ENCODE assay signal across 13 cellular contexts in the genomic region with DNA sequence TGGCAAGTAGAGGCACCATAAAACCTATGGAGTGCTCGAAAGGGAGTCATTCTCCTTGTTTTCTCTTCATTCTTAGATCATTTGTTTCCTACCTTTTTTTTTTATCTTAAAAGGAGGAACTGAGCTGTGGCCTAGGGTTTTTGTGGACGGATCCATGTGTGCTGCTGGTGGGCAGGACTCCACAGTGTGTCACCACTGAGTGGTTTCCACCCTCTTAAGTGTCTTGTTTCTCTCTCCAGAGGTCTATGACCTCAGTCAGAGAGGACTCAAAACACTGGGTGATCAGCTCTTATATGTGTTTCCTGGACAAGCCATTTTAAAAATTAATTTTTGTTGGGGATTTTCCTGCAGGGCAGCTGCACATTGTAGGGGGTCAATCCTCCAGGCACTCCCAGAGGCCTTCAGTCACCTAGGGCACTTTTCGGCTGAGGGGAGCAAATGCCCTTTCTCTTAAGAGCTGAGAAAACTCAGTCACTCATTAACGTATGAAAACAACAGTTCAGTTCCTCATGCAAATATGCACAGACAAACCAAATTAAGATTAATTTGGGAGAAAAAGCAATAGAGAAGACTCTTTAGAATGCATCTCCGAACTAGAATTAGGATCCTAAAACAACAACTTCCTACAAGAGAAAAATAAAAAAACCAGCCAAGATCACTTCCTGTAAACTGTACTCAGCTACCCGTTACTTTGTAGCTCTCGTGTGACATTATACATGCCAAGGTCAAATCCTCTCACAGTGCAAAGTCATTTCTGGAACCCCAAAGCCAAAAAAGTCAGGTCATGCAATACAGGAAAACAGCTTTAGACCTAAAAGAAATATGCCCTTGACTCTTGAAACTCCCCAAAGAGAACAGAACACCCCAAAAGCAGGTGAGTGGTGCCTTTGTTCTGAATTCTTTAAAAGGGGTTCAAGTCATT. TPM values are rescaled to one million over a fixed set of nuclear protein-coding genes. Genes with fewer than 3 reads are reported as not detected.
A peak's percentile ranks its signal among the peaks of the same experiment; 100 is the strongest.
DNase-seq lines count a peak whose midpoint lies in the region; ATAC-seq lines count a peak whose summit lies in the region.
"Had no signal": no experiment of that assay in that cellular context is flagged by ENCODE, and none has a peak within 500 bp of the region (broad histone marks: within the 10 kb centered on the region; RNA-seq: fewer than 3 reads in every experiment).

No MANE protein-coding gene starts in this region.

- H3K9me3 Mint-ChIP-seq in stimulated activated memory B cell treated with anti-CD40 and anti-IgM and Interleukin-4, amounts not matched to agents 10 μg/mL and 1 μg/mL and 100 μg/mL, for 72 hours: peaks cover 6% of the 10 kb centered on the region

- H3K36me3 Mint-ChIP-seq in stimulated activated memory B cell treated with anti-CD40 and anti-IgM and Interleukin-4, amounts not matched to agents 10 μg/mL and 1 μg/mL and 100 μg/mL, for 72 hours: no peaks in the 10 kb centered on the region

- DNase-seq in SHP77 (lab: John Stamatoyannopoulos, UW): no peak
- DNase-seq: activated CD4-positive, alpha-beta T cell treated with anti-CD3 and anti-CD28 coated beads for 4 hours; activated gamma-delta T cell; CD8-positive, alpha-beta memory T cell; heart right ventricle; occipital lobe had no signal

- peak; percentile 76 for ATAC-seq in GM18909 (IDR thresholded peaks at IDR 0.05; ENCODE audit: poor library complexity, unreplicated experiment)
- ATAC-seq in HG02678 (IDR thresholded peaks at IDR 0.05; ENCODE audit: unreplicated experiment): peak; percentile 67
- peak; percentile 61 for ATAC-seq in HG03571 (IDR thresholded peaks at IDR 0.05; ENCODE audit: unreplicated experiment)
- ATAC-seq in stimulated activated memory B cell treated with anti-CD40 and anti-IgM and Interleukin-4, amounts not matched to agents 10 μg/mL and 1 μg/mL and 100 μg/mL, for 72 hours: peak; percentile 68
- no peak for ATAC-seq in esophagus mucosa
- ATAC-seq in HG02642 (IDR thresholded peaks at IDR 0.05; ENCODE audit: poor library complexity, unreplicated experiment): no peak
- ATAC-seq: heart right ventricle had no signal

- H3K4me1 Mint-ChIP-seq in stimulated activated memory B cell treated with anti-CD40 and anti-IgM and Interleukin-4, amounts not matched to agents 10 μg/mL and 1 μg/mL and 100 μg/mL, for 72 hours: no peaks in the 10 kb centered on the region
- H3K4me1 Mint-ChIP-seq: CD8-positive, alpha-beta memory T cell had no signal

- H3K27ac Mint-ChIP-seq in stimulated activated memory B cell treated with anti-CD40 and anti-IgM and Interleukin-4, amounts not matched to agents 10 μg/mL and 1 μg/mL and 100 μg/mL, for 72 hours: no peak overlapping the region
- H3K27ac Mint-ChIP-seq: CD8-positive, alpha-beta memory T cell had no signal

- peaks cover 22% of the 10 kb centered on the region for H3K27me3 Mint-ChIP-seq in stimulated activated memory B cell treated with anti-CD40 and anti-IgM and Interleukin-4, amounts not matched to agents 10 μg/mL and 1 μg/mL and 100 μg/mL, for 72 hours

- H3K4me3 Mint-ChIP-seq in stimulated activated memory B cell treated with anti-CD40 and anti-IgM and Interleukin-4, amounts not matched to agents 10 μg/mL and 1 μg/mL and 100 μg/mL, for 72 hours: no peak overlapping the region
- H3K4me3 Mint-ChIP-seq: CD8-positive, alpha-beta memory T cell had no signal

RNA-seq across cellular contexts. Expression of gene FAM3D, which starts 27.6 kb away (rescaled TPM):
- 134 TPM for total RNA-seq in esophagus mucosa
- total RNA-seq: CD8-positive, alpha-beta memory T cell; endothelial cell of umbilical vein; heart right ventricle; occipital lobe had no signal

Comparison
In these comparisons a context has a peak if more than half of its experiments do, and no peak if none do; other contexts are left out.
1. ATAC-seq: peak in GM18909 (single experiment), HG02678 (single experiment), HG03571 (single experiment) and stimulated activated memory B cell treated with anti-CD40 and anti-IgM and Interleukin-4, amounts not matched to agents 10 μg/mL and 1 μg/mL and 100 μg/mL, for 72 hours (single experiment); none in esophagus mucosa (single experiment) and HG02642 (single experiment).